Comparison of ENCODE assay signal across 8 cellular contexts in the genomic region with DNA sequence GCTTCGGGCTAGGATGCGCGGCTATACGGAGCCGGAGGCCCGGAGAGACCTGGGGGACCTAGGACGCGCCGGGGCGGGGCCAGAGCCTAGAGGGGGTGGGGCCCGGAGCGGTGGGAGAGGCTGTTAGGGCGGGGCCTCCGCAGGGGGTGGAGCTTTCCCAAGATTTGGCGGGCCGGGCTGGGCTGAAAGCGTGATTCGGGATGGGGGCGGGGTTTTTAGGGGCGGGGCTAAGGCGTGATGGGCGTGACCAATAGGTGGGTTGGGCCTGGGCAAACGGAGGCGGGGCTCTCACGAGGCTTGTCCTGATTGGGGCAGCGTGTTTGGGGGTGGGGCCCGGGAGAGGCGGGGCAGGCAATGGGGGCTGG. TPM values are rescaled to one million over a fixed set of nuclear protein-coding genes. Genes with fewer than 3 reads are reported as not detected.
DNase-seq lines count a peak whose midpoint lies in the region; ATAC-seq and TF ChIP-seq lines count a peak whose summit lies in the region.

No MANE protein-coding gene starts in this region.

- peaks cover 29 to 61% (median 51%) of the 10 kb centered on the region in 9 donors for H3K4me1 ChIP-seq in heart right ventricle

- 0 to 1% methylated on average over 23 to 28 of the region's 28 CpGs for WGBS in heart right ventricle, 2 donors

- H3K27me3 Mint-ChIP-seq in type B pancreatic cell = no peaks in the 10 kb centered on the region

- peak overlapping the region; percentile 96 for H3K27ac Mint-ChIP-seq in type B pancreatic cell

- H3K27ac ChIP-seq in heart right ventricle = peak overlapping the region; percentile 99 to 100 (median 100)

- peaks cover 0 to 4% (median 0%) of the 10 kb centered on the region in 11 donors for H3K9me3 ChIP-seq in heart right ventricle

- H3K9me3 Mint-ChIP-seq in type B pancreatic cell = peaks cover 8% of the 10 kb centered on the region

- intact Hi-C loops in heart right ventricle (cut with DNase I) = loop anchor here in 4 of 10 donors (1.0 to 10.0 kb wide), 6 partner anchors 23 to 52 kb away; a partner anchor contains a TSS
- intact Hi-C loops in posterior cingulate gyrus (cut with DNase I) = loop anchor here (2.0 kb wide), 1 partner anchor 54 kb away; a partner anchor contains a TSS

- H3K4me1 Mint-ChIP-seq in type B pancreatic cell (ENCODE audit: unreplicated experiment) = peaks cover 22% of the 10 kb centered on the region

- peak; percentile 42 for ATAC-seq in HG02759 (IDR thresholded peaks at IDR 0.05; ENCODE audit: unreplicated experiment)
- peak; percentile 76 to 91 (median 87) for ATAC-seq in heart right ventricle

- peaks cover 8% of the 10 kb centered on the region for H3K36me3 Mint-ChIP-seq in type B pancreatic cell

- H3K36me3 ChIP-seq in heart right ventricle = peaks cover 0 to 5% (median 0%) of the 10 kb centered on the region in 9 donors

- TF ChIP-seq CTCF in GM12864 (IDR thresholded peaks at IDR 0.05; ENCODE audit: low read depth, low read length, missing control alignments) (no peak), heart right ventricle (IDR thresholded peaks at IDR 0.05) (no peak), type B pancreatic cell (conservative IDR thresholded peaks at IDR 0.05) (no peak)

- peak overlapping the region; percentile 82 for H3K4me3 Mint-ChIP-seq in type B pancreatic cell

- DNase-seq in GM12864 (ENCODE audit: low read depth) (peak; percentile 53), NCI-H1417 (lab: John Stamatoyannopoulos, UW) (peak; percentile 84 to 95 (median 89)), T-helper 1 cell (peak; percentile 82 to 90 (median 89)), amniotic epithelial cell (ENCODE audit: low read depth) (peak; percentile 85), heart right ventricle (peak; percentile 96 to 98), posterior cingulate gyrus (peak; percentile 84 to 99 (median 94)), type B pancreatic cell (ENCODE audit: extremely low spot score, unreplicated experiment) (peak; percentile 97)

- H3K4me3 ChIP-seq in GM12864 (ENCODE audit: low read depth, low read length) = peak overlapping the region; percentile 90
- peak overlapping the region; percentile 66 to 100 (median 82) for H3K4me3 ChIP-seq in heart right ventricle

- H3K27me3 ChIP-seq in heart right ventricle = no peaks in the 10 kb centered on the region

RNA-seq across cellular contexts. Expression of a gene that starts 0.4 kb away (rescaled TPM):
- total RNA-seq in heart right ventricle = 100 to 1,000 TPM; 140 to 178 (median 159) TPM
- polyA plus RNA-seq in heart right ventricle = 100 to 1,000 TPM; 111 to 112 TPM
- 106 and 123 TPM in 2 replicates for total RNA-seq in type B pancreatic cell (ENCODE audit: low replicate concordance)

RNA-seq across cellular contexts. Expression of a gene that starts 22.5 kb away (rescaled TPM):
- total RNA-seq in heart right ventricle (100 to 1,000 TPM in 1 of 10 donors, 10 to 100 TPM in 9; 70.4 to 104 (median 90.8) TPM), type B pancreatic cell (ENCODE audit: low replicate concordance) (15.5 and 24.7 TPM in 2 replicates)
- 10 to 100 TPM; 49.2 to 67.5 TPM for polyA plus RNA-seq in heart right ventricle

RNA-seq across cellular contexts. Expression of a gene that starts 26.6 kb away (rescaled TPM):
- total RNA-seq in heart right ventricle (100 to 1,000 TPM in 1 of 10 donors, 10 to 100 TPM in 1, 1 to 10 TPM in 8; 1.5 to 154 (median 4.5) TPM), type B pancreatic cell (ENCODE audit: low replicate concordance) (4.2 and 4.7 TPM in 2 replicates)
- polyA plus RNA-seq in heart right ventricle = 10 to 100 TPM; 11.3 to 28.7 TPM

RNA-seq across cellular contexts. Expression of a gene that starts 47.5 kb away (rescaled TPM):
- total RNA-seq in heart right ventricle (10 to 100 TPM; 10.2 to 26.1 (median 16.7) TPM), type B pancreatic cell (ENCODE audit: low replicate concordance) (1.6 and 3.1 TPM in 2 replicates)
- 10 to 100 TPM; 23.8 to 34.0 TPM for polyA plus RNA-seq in heart right ventricle

RNA-seq across cellular contexts. Expression of a gene that starts 54.2 kb away (rescaled TPM):
- total RNA-seq in heart right ventricle = 100 to 1,000 TPM in 2 of 10 donors, 10 to 100 TPM in 8; 87.4 to 127 (median 93.9) TPM
- 100 to 1,000 TPM in 1 of 2 donors, 10 to 100 TPM in 1; 48.5 to 123 TPM for polyA plus RNA-seq in heart right ventricle
- total RNA-seq in type B pancreatic cell (ENCODE audit: low replicate concordance) = 197 and 317 TPM in 2 replicates

Comparison
In these comparisons a context has a peak if more than half of its experiments do, and no peak if none do; other contexts are left out.
1. Peak in every context shown above with its lines: DNase-seq, ATAC-seq, H3K4me3 ChIP-seq and H3K27ac ChIP-seq.